ENCODE assay signal across 10 cellular contexts in genomic region chr1:178684542-178685000, GRCh38. TPM values are rescaled to one million over a fixed set of nuclear protein-coding genes. Genes with fewer than 3 reads are reported as not detected.
DNase-seq lines count a peak whose midpoint lies in the region; ATAC-seq and TF ChIP-seq lines count a peak whose summit lies in the region.
"Had no signal": no experiment of that assay in that cellular context is flagged by ENCODE, and none has a peak within 500 bp of the region (broad histone marks: within the 10 kb centered on the region; RNA-seq: fewer than 3 reads in every experiment).

No MANE protein-coding gene starts in this region.

- peak overlapping the region; percentile 90 for H2BK120ac ChIP-seq in IMR-90 (ENCODE audit: low read depth, low read length)

- H3K4ac ChIP-seq in IMR-90 (ENCODE audit: low read depth, low read length): peak overlapping the region; percentile 93

- POLR2A ChIA-PET in IMR-90 (lab: Charles Lee; ENCODE audit: unreplicated experiment): interaction anchor here (0.7 kb wide), 1 partner anchor 40 kb away, joined by 3 read pairs; the partner anchor contains the start of gene RALGPS2
- POLR2A ChIA-PET in A673 (lab: Charles Lee; ENCODE audit: low non-redundant PET): no interaction called here

- H3K36me3 Mint-ChIP-seq in progenitor cell of endocrine pancreas (ENCODE audit: insufficient read depth): no peaks in the 10 kb centered on the region
- H3K36me3 Mint-ChIP-seq: activated CD8-positive, alpha-beta memory T cell treated with anti-CD3 and anti-CD28 coated beads, Interleukin-2, amount 10 ng/mL, durations not matched to agents 7 days and 5 days had no signal

- H3K23ac ChIP-seq in IMR-90 (ENCODE audit: low read depth, low read length): peak overlapping the region; percentile 73; the same call in 1 of the 2 replicates

- no peaks in the 10 kb centered on the region for H4K20me1 ChIP-seq in IMR-90 (ENCODE audit: insufficient read depth, low read length)

- peak overlapping the region; percentile 82 for H4K91ac ChIP-seq in IMR-90 (ENCODE audit: insufficient read depth, low read depth, low read length)

- WGBS in IMR-90 (ENCODE audit: extremely low coverage in 2 of 2, insufficient read length in 1 of 2), 2 experiments: no CpG with 5 or more reads among the region's 1 CpG

- peak; percentile 46 for DNase-seq in Caki2 (ENCODE audit: low read depth)
- peak; percentile 96 for DNase-seq in IMR-90
- DNase-seq in fibroblast of pulmonary artery (ENCODE audit: low read depth): peak; percentile 93
- no peak for DNase-seq in progenitor cell of endocrine pancreas (ENCODE audit: low spot score, unreplicated experiment)
- no peak for DNase-seq in NCI-H510A (lab: John Stamatoyannopoulos, UW)
- DNase-seq in activated CD4-positive, alpha-beta T cell treated with anti-CD3 and anti-CD28 coated beads, Interleukin-2, amount 50 U/mL, for 4 hours: no peak
- no peak for DNase-seq in A673 (ENCODE audit: low spot score)
- DNase-seq: activated CD8-positive, alpha-beta memory T cell treated with anti-CD3 and anti-CD28 coated beads, Interleukin-2, amount 10 ng/mL, durations not matched to agents 7 days and 5 days had no signal

- H3K4me3 Mint-ChIP-seq in progenitor cell of endocrine pancreas (ENCODE audit: low read depth): no peak overlapping the region
- H3K4me3 Mint-ChIP-seq: activated CD8-positive, alpha-beta memory T cell treated with anti-CD3 and anti-CD28 coated beads, Interleukin-2, amount 10 ng/mL, durations not matched to agents 7 days and 5 days; neural crest cell had no signal

- in situ Hi-C loops in Caki2 (cut with HindIII; ENCODE audit: low pct_unique_long_range_greater_than_20kb, low sequenced_read_pairs): no loop called here
- in situ Hi-C loops in IMR-90 (cut with MboI; ENCODE audit: low sequenced_read_pairs): no loop called here

- H3K79me1 ChIP-seq in IMR-90 (ENCODE audit: low read depth in 1 of 2, low read length in 2 of 2): 0 out of 4 replicates have a peak, but pooled peaks cover 0 to 5% of the 10 kb centered on the region in 2 experiments

- peaks cover 3% of the 10 kb centered on the region for H3K9me3 Mint-ChIP-seq in progenitor cell of endocrine pancreas (ENCODE audit: low read depth)

- no peak for TF ChIP-seq POLR2A in IMR-90 (IDR thresholded peaks at IDR 0.05; ENCODE audit: low read depth, low read length)

- BruUV-seq in IMR-90 (replicated peaks; lab: Mats Ljungman, UMichigan) (no TSS peak), A673 (replicated peaks; lab: Mats Ljungman, UMichigan) (no TSS peak)

- peak overlapping the region; percentile 81 to 94 for H4K8ac ChIP-seq in IMR-90 (ENCODE audit: low read depth in 2 of 2, low read length in 2 of 2)

- H2BK15ac ChIP-seq in IMR-90 (ENCODE audit: low read depth, low read length): peak overlapping the region; percentile 84

- H3K9me1 ChIP-seq in IMR-90 (ENCODE audit: insufficient read depth, low read length): peaks cover 5% of the 10 kb centered on the region

- H3K27ac Mint-ChIP-seq in progenitor cell of endocrine pancreas: no peak overlapping the region
- H3K27ac Mint-ChIP-seq: activated CD8-positive, alpha-beta memory T cell treated with anti-CD3 and anti-CD28 coated beads, Interleukin-2, amount 10 ng/mL, durations not matched to agents 7 days and 5 days had no signal

- H2AK9ac ChIP-seq in IMR-90 (replicated peaks; ENCODE audit: low read depth, low read length, poor library complexity): peak overlapping the region; percentile 70

- H3K27me3 Mint-ChIP-seq in progenitor cell of endocrine pancreas: no peaks in the 10 kb centered on the region
- H3K27me3 Mint-ChIP-seq: activated CD8-positive, alpha-beta memory T cell treated with anti-CD3 and anti-CD28 coated beads, Interleukin-2, amount 10 ng/mL, durations not matched to agents 7 days and 5 days had no signal

- H3K56ac ChIP-seq in IMR-90 (ENCODE audit: extremely low read depth, insufficient read depth, low read length): peak overlapping the region; percentile 63

- no peak for TF ChIP-seq CTCF in IMR-90 (conservative IDR thresholded peaks at IDR 0.05; ENCODE audit: low read depth, low read length)
- TF ChIP-seq CTCF in fibroblast of pulmonary artery (IDR thresholded peaks at IDR 0.05; ENCODE audit: low read length, missing control alignments): no peak
- TF ChIP-seq CTCF in progenitor cell of endocrine pancreas (IDR thresholded peaks at IDR 0.05; ENCODE audit: unreplicated experiment): no peak
- TF ChIP-seq CTCF in A673 (conservative IDR thresholded peaks at IDR 0.05; ENCODE audit: low read depth, low read length): no peak

- H3K9me3 ChIP-seq in IMR-90 (ENCODE audit: control insufficient read depth, insufficient read depth, low read length): no peaks in the 10 kb centered on the region
- no peaks in the 10 kb centered on the region for H3K9me3 ChIP-seq in A673 (ENCODE audit: low read depth, low read length, poor library complexity, severe bottlenecking)

- H3K27ac ChIP-seq in IMR-90 (ENCODE audit: insufficient read depth, low read length) (peak overlapping the region; percentile 89), A673 (ENCODE audit: low read depth, low read length, poor library complexity, severe bottlenecking) (no peak overlapping the region)

- H2BK20ac ChIP-seq in IMR-90 (ENCODE audit: low read depth, low read length): peak overlapping the region; percentile 94

- H3K4me2 ChIP-seq in IMR-90 (ENCODE audit: low read depth, low read length): no peak overlapping the region

- peak overlapping the region; percentile 11; the same call in 1 of the 2 replicates for H4K5ac ChIP-seq in IMR-90 (ENCODE audit: low read depth, low read length)

- H3K4me3 ChIP-seq in IMR-90 (ENCODE audit: insufficient read depth, low read depth, low read length) (no peak overlapping the region), fibroblast of pulmonary artery (replicated peaks; ENCODE audit: low read depth, low read length) (no peak overlapping the region), A673 (ENCODE audit: low read depth, low read length, poor library complexity, severe bottlenecking) (no peak overlapping the region)

- H2AK5ac ChIP-seq in IMR-90 (ENCODE audit: low read depth, low read length): peak overlapping the region; percentile 73; the same call in 1 of the 2 replicates

- CTCF ChIA-PET in IMR-90 (lab: Yijun Ruan, JAX): interaction anchor here (0.6 to 1.4 kb wide), 4 partner anchors 9 to 141 kb away, joined by 3 to 6 read pairs (median 4); no protein-coding TSS in a partner anchor
- CTCF ChIA-PET in A673 (lab: Charles Lee): no interaction called here

- H3K27me3 ChIP-seq in IMR-90 (ENCODE audit: control insufficient read depth, insufficient read depth, low read length): no peaks in the 10 kb centered on the region
- H3K27me3 ChIP-seq in A673 (replicated peaks; ENCODE audit: insufficient read depth, low read depth, low read length, poor library complexity): no peaks in the 10 kb centered on the region

- no peaks in the 10 kb centered on the region for H3K4me1 Mint-ChIP-seq in progenitor cell of endocrine pancreas (ENCODE audit: low read depth)
- H3K4me1 Mint-ChIP-seq: activated CD8-positive, alpha-beta memory T cell treated with anti-CD3 and anti-CD28 coated beads, Interleukin-2, amount 10 ng/mL, durations not matched to agents 7 days and 5 days had no signal

- 0 out of 2 replicates have a peak overlapping the region, but pooled peaks have one; percentile 19 for H3K9ac ChIP-seq in IMR-90 (ENCODE audit: low read depth, low read length)

- H3K18ac ChIP-seq in IMR-90 (ENCODE audit: low read depth, low read length): peak overlapping the region; percentile 70

- no peaks in the 10 kb centered on the region for H3K36me3 ChIP-seq in IMR-90 (ENCODE audit: control insufficient read depth, insufficient read depth, low read length)
- no peaks in the 10 kb centered on the region for H3K36me3 ChIP-seq in A673 (ENCODE audit: insufficient read depth, low read length, poor library complexity, severe bottlenecking)

- H3K4me1 ChIP-seq in IMR-90 (ENCODE audit: control insufficient read depth, insufficient read depth, low read length): peaks cover 17% of the 10 kb centered on the region
- no peaks in the 10 kb centered on the region for H3K4me1 ChIP-seq in A673 (ENCODE audit: insufficient read depth, low read length, poor library complexity, severe bottlenecking)

- no peak overlapping the region for H2AFZ ChIP-seq in IMR-90 (replicated peaks; ENCODE audit: low read length, poor library complexity)

- H3K14ac ChIP-seq in IMR-90 (replicated peaks; ENCODE audit: low read depth, low read length): peak overlapping the region; percentile 93

- H2BK5ac ChIP-seq in IMR-90 (ENCODE audit: low read depth, low read length, poor library complexity, severe bottlenecking): peak overlapping the region; percentile 63

- intact Hi-C loops in IMR-90 (cut with micrococcal nuclease) (loop anchor here (1.0 to 2.0 kb wide), 2 partner anchors 38 to 76 kb away; no protein-coding TSS in a partner anchor), A673 (cut with micrococcal nuclease; ENCODE audit: unreplicated experiment) (no loop called here)

- dilution Hi-C loops in IMR-90 (cut with HindIII; ENCODE audit: low sequenced_read_pairs, unreplicated experiment): no loop called here

- TF ChIP-seq RAD21 in IMR-90 (IDR thresholded peaks at IDR 0.05; ENCODE audit: low read length): no peak

- peak; percentile 82 for ATAC-seq in GM21526 (IDR thresholded peaks at IDR 0.05; ENCODE audit: low FRiP score, unreplicated experiment)
- peak; percentile 85 for ATAC-seq in IMR-90 (ENCODE audit: low read depth)
- ATAC-seq: activated CD8-positive, alpha-beta memory T cell treated with anti-CD3 and anti-CD28 coated beads, Interleukin-2, amount 10 ng/mL, durations not matched to agents 7 days and 5 days had no signal

TF ChIP-seq in IMR-90, 13 proteins besides CTCF, POLR2A, EP300 and RAD21:
- TF ChIP-seq CEBPB (IDR thresholded peaks at IDR 0.05; ENCODE audit: low read depth, low read length): peak; percentile 80
- peak; percentile 69 for TF ChIP-seq RCOR1 (IDR thresholded peaks at IDR 0.05; ENCODE audit: insufficient replicate concordance, low read length)
- peak; percentile 78 for TF ChIP-seq FOS (IDR thresholded peaks at IDR 0.05; ENCODE audit: low read depth, low read length)
- TF ChIP-seq BHLHE40 (IDR thresholded peaks at IDR 0.05; ENCODE audit: low read depth, low read length): 0 out of 2 replicates have a peak, but pooled peaks have one; percentile 2
- no peak for TF ChIP-seq CHD1 (IDR thresholded peaks at IDR 0.05; ENCODE audit: low read depth, low read length)
TF ChIP-seq in IMR-90: peak in this region for 4.

RNA-seq across cellular contexts. Expression of gene RALGPS2, which starts 40.5 kb away (rescaled TPM):
- total RNA-seq in Caki2 (2014; rRNA removed; shearing (Covaris generic); ENCODE audit: low replicate concordance): 1.2 and 10.3 TPM in 2 replicates
- total RNA-seq in IMR-90 (2012; rRNA removed) (97.8 and 148 TPM in 2 replicates), progenitor cell of endocrine pancreas (58.9 and 64.4 TPM in 2 replicates), A673 (2021) (12.5 and 12.7 TPM in 2 replicates)
- polyA plus RNA-seq in IMR-90 (2012; rRNA removed): 9.7 and 13.8 TPM in 2 replicates
- 3.7 and 5.6 TPM in 2 replicates for polyA plus RNA-seq in IMR-90 (2012; cell fraction: cytosol; rRNA removed)
- 5.6 and 27.7 TPM in 2 replicates for polyA plus RNA-seq in IMR-90 (2012; cell fraction: nucleus; rRNA removed; ENCODE audit: low replicate concordance)

Comparison
In these comparisons a context has a peak if more than half of its experiments do, and no peak if none do; other contexts are left out.
1. DNase-seq: peak in Caki2 (single experiment), IMR-90 (single experiment) and fibroblast of pulmonary artery (single experiment); none in progenitor cell of endocrine pancreas (single experiment), NCI-H510A (single experiment), activated CD4-positive, alpha-beta T cell treated with anti-CD3 and anti-CD28 coated beads, Interleukin-2, amount 50 U/mL, for 4 hours (0 of 2) and A673 (single experiment).